In genomic region chr2:727071-727470, GRCh38 we compare ENCODE assay signal across 15 cellular contexts. TPM values are rescaled to one million over a fixed set of nuclear protein-coding genes. Genes with fewer than 3 reads are reported as not detected.
DNase-seq lines count a peak whose midpoint lies in the region; ATAC-seq and TF ChIP-seq lines count a peak whose summit lies in the region.
"Had no signal": no experiment of that assay in that cellular context is flagged by ENCODE, and none has a peak within 500 bp of the region (broad histone marks: within the 10 kb centered on the region; RNA-seq: fewer than 3 reads in every experiment).

No MANE protein-coding gene starts in this region.

- H3K36me3 ChIP-seq in GM06990 (ENCODE audit: control insufficient read depth, insufficient read depth, low read length) = no peaks in the 10 kb centered on the region
- H3K36me3 ChIP-seq: left ventricle myocardium inferior, SJSA1, suprapubic skin had no signal

- DNase-seq in GM06990 (ENCODE audit: extremely low read depth, insufficient read length) (peak; percentile 50), posterior vena cava (ENCODE audit: low spot score) (no peak), iPS-NIHi7 (ENCODE audit: extremely low spot score) (no peak), NCI-H1417 (lab: John Stamatoyannopoulos, UW) (no peak)
- DNase-seq in stimulated activated CD4-positive, alpha-beta T cell treated with anti-CD3 and anti-CD28 coated beads, Interleukin-12 subunit alpha, Interleukin-12 subunit beta, amount 100 ng/mL, for 4 hours = no peak
- DNase-seq: ACHN; activated gamma-delta T cell; left ventricle myocardium inferior; stimulated activated CD4-positive, alpha-beta T cell treated with anti-CD3 and anti-CD28 coated beads, Interleukin-4, amount 100 ng/mL, for 24 hours had no signal

- no peak for TF ChIP-seq CTCF in GM06990 (IDR thresholded peaks at IDR 0.05; ENCODE audit: insufficient read depth, low read length, poor library complexity, severe bottlenecking)

- ATAC-seq in GM19035 (IDR thresholded peaks at IDR 0.05; ENCODE audit: unreplicated experiment) = peak; percentile 74
- peak; percentile 76 for ATAC-seq in GM21825 (IDR thresholded peaks at IDR 0.05; ENCODE audit: unreplicated experiment)
- ATAC-seq in HG03175 (IDR thresholded peaks at IDR 0.05; ENCODE audit: unreplicated experiment) = peak; percentile 94
- ATAC-seq: HCT116 had no signal

- no peaks in the 10 kb centered on the region for H3K27me3 ChIP-seq in GM06990 (replicated peaks; ENCODE audit: control insufficient read depth, insufficient read depth, low read length)
- H3K27me3 ChIP-seq: SJSA1 had no signal

- no peak overlapping the region for H3K4me3 ChIP-seq in GM06990 (replicated peaks; ENCODE audit: low read depth, low read length)
- H3K4me3 ChIP-seq: left ventricle myocardium inferior, SJSA1, suprapubic skin had no signal

- intact Hi-C loops in posterior vena cava (cut with DNase I) = no loop called here

RNA-seq across cellular contexts. Expression of gene TMEM18, which starts 49.9 kb away (rescaled TPM):
- total RNA-seq in posterior vena cava = 10 to 100 TPM; 15.7 to 19.2 TPM
